Comparison of ENCODE assay signal across 14 cellular contexts in the genomic region with DNA sequence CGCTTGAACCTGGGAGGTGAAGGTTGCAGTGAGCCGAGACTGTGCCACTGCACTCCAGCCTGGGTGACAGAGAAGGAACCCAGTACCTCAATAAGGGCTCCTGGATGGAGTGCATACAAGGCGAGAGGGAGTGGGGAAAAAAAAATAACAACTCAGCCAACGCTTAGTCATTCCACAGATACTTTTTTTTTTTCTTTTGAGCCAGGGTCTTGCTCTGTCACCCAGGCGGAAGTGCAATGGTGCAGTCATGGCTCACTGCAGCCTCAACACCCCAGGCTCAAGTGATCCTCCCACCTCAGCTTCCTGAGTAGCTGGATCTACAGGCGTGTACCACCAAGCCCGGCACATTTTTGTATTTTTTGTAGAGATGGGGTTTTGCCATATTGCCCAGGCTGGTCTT. TPM values are rescaled to one million over a fixed set of nuclear protein-coding genes. Genes with fewer than 3 reads are reported as not detected.
DNase-seq lines count a peak whose midpoint lies in the region; ATAC-seq, FAIRE-seq and TF ChIP-seq lines count a peak whose summit lies in the region.
"Had no signal": no experiment of that assay in that cellular context is flagged by ENCODE, and none has a peak within 500 bp of the region (broad histone marks: within the 10 kb centered on the region; RNA-seq: fewer than 3 reads in every experiment).

No MANE protein-coding gene starts in this region.

- no peak overlapping the region for H3K9ac ChIP-seq in GM12878 (ENCODE audit: control insufficient read depth, insufficient read depth, low read length)

- in situ Hi-C loops in GM12878 (cut with MboI), result no loop called here

- RAD21 ChIA-PET in GM12878 (lab: Charles Lee; ENCODE audit: unreplicated experiment), result interaction anchor here (0.6 kb wide), 1 partner anchor 1354 kb away, joined by 3 read pairs; the partner anchor contains the start of gene ZBTB6

- no peak overlapping the region; the same call in 1 of the 2 replicates for H3K27ac ChIP-seq in GM12878 (ENCODE audit: control insufficient read depth, insufficient read depth)
- H3K27ac ChIP-seq: neutrophil had no signal

- no TSS peak for BruUV-seq in GM12878 (replicated peaks; lab: Mats Ljungman, UMichigan)

- SMC1A ChIA-PET in GM12878 (lab: Charles Lee; ENCODE audit: uncharacterized antibody, unreplicated experiment), result no interaction called here

- H3K9me3 ChIP-seq in GM12878 (replicated peaks; ENCODE audit: control insufficient read depth, insufficient read depth, low read length), result no peaks in the 10 kb centered on the region
- H3K9me3 ChIP-seq: neutrophil, Peyer's patch had no signal

- TF ChIP-seq CTCF in GM12878 (IDR thresholded peaks at IDR 0.05 in 2 of 3, conservative IDR thresholded peaks at IDR 0.05 in 1 of 3; ENCODE audit: control insufficient read depth in 2 of 3, extremely low read depth in 1 of 3, insufficient read depth in 1 of 3, low read depth in 3 of 3, low read length in 3 of 3) (no peak), omental fat pad (IDR thresholded peaks at IDR 0.05) (no peak)

- DNase-seq in HS-27A (ENCODE audit: low read depth) (peak; percentile 23), GM12878 (ENCODE audit: low read depth, low spot score) (peak; percentile 21), renal cortical epithelial cell (ENCODE audit: low read depth) (peak; percentile 86), cortex of kidney (lab: John Stamatoyannopoulos, UW) (no peak), OCI-M1 (lab: John Stamatoyannopoulos, UW) (no peak), middle frontal gyrus (ENCODE audit: extremely low spot score, low spot score) (no peak), omental fat pad (ENCODE audit: low spot score) (no peak)
- DNase-seq: activated gamma-delta T cell treated with Interleukin-2 at 50 U/mL for 16 hours; DMS53; NCI-H2171; Peyer's patch; stimulated activated naive CD8-positive, alpha-beta T cell treated with anti-CD3 and anti-CD28 coated beads, Interleukin-15, amount 100 ng/mL, for 72 hours had no signal

- intact Hi-C loops in GM12878 (cut with micrococcal nuclease; ENCODE audit: unreplicated experiment), result no loop called here

- H3K4me1 ChIP-seq in GM12878 (ENCODE audit: control insufficient read depth, insufficient read depth, low read length), result peaks cover 20% of the 10 kb centered on the region

- no peak for TF ChIP-seq POLR2A in GM18505 (IDR thresholded peaks at IDR 0.05; ENCODE audit: borderline replicate concordance, extremely low read depth, insufficient read depth, insufficient read length)
- no peak for TF ChIP-seq POLR2A in GM12878 (IDR thresholded peaks at IDR 0.05; ENCODE audit: low read depth, low read length)

- POLR2A ChIA-PET in GM12878 (lab: Charles Lee), result no interaction called here

- H3K79me2 ChIP-seq in GM12878 (ENCODE audit: control insufficient read depth, insufficient read depth, low read length), result no peaks in the 10 kb centered on the region

- no peak for TF ChIP-seq EP300 in GM12878 (IDR thresholded peaks at IDR 0.05; ENCODE audit: borderline replicate concordance in 1 of 2, control insufficient read depth in 1 of 2, low read depth in 2 of 2, low read length in 2 of 2)

- WGBS in GM12878 (ENCODE audit: insufficient coverage, insufficient replicate concordance, low lambda C conversion rate, missing lambda C conversion rate), result 31% methylated on average over 7 of the region's 7 CpGs

- no peak overlapping the region for H3K4me2 ChIP-seq in GM12878 (ENCODE audit: control insufficient read depth, insufficient read depth)

- no peak for TF ChIP-seq RAD21 in GM12878 (IDR thresholded peaks at IDR 0.05; ENCODE audit: insufficient read depth, low read depth, low read length)

- peak; percentile 55 for ATAC-seq in GM18505 (IDR thresholded peaks at IDR 0.05; ENCODE audit: unreplicated experiment)
- ATAC-seq in GM12878, result peak; percentile 56
- no peak for ATAC-seq in omental fat pad (ENCODE audit: low FRiP score)
- ATAC-seq: stimulated activated naive CD8-positive, alpha-beta T cell treated with anti-CD3 and anti-CD28 coated beads, Interleukin-15, amount 100 ng/mL, for 72 hours had no signal

- no peaks in the 10 kb centered on the region for H3K27me3 ChIP-seq in GM12878 (replicated peaks in 1 of 2; ENCODE audit: control insufficient read depth in 2 of 2, insufficient read depth in 2 of 2, low read length in 1 of 2)
- H3K27me3 ChIP-seq: Peyer's patch had no signal

- FAIRE-seq in GM12878 (lab: Jason Lieb, UNC), result no peak

- no peak overlapping the region for H3K4me3 ChIP-seq in GM12878
- H3K4me3 ChIP-seq: Peyer's patch had no signal

- H4K20me1 ChIP-seq in GM12878 (ENCODE audit: control insufficient read depth, insufficient read depth), result no peaks in the 10 kb centered on the region

- CTCF ChIA-PET in GM12878 (lab: Yijun Ruan, JAX), result interaction anchor here (0.8 to 1.2 kb wide), 2 partner anchors 9 to 13 kb away, joined by 3 to 4 read pairs; no protein-coding TSS in a partner anchor

- H2AFZ ChIP-seq in GM12878 (ENCODE audit: control insufficient read depth, low read depth, low read length), result no peak overlapping the region

- no peaks in the 10 kb centered on the region for H3K36me3 ChIP-seq in GM12878 (ENCODE audit: control insufficient read depth in 2 of 2, insufficient read depth in 2 of 2, low read length in 1 of 2)
- H3K36me3 ChIP-seq: neutrophil, Peyer's patch had no signal

TF ChIP-seq in GM12878, 131 proteins besides CTCF, POLR2A, EP300 and RAD21:
- TF ChIP-seq JUNB (IDR thresholded peaks at IDR 0.05) (peak; percentile 18; the same call in 1 of the 2 replicates), CBX3 (IDR thresholded peaks at IDR 0.05; ENCODE audit: borderline replicate concordance, low read depth) (no peak), PAX5 (IDR thresholded peaks at IDR 0.05; ENCODE audit: borderline replicate concordance, low read depth, low read length) (0 out of 2 replicates have a peak, but pooled peaks have one; percentile 21), SPI1 (IDR thresholded peaks at IDR 0.05; ENCODE audit: borderline replicate concordance, insufficient read depth, low read depth, low read length) (0 out of 2 replicates have a peak, but pooled peaks have one; percentile 16)

RNA-seq across cellular contexts. Expression of gene GGTA1, which starts 59.5 kb away (rescaled TPM):
- total RNA-seq in GM12878 (2013; cell fraction: nucleolus; rRNA removed), result not detected in 2 replicates
- total RNA-seq in GM12878 (2014; rRNA removed) (0.23 and 0.44 TPM in 2 replicates), GM12878 (2014; rRNA removed; fragmentation: Illumina TruSeq; extraction: Trizol) (0.13 and 0.32 TPM in 2 replicates), GM12878 (2021) (0.13 TPM in 2 replicates), renal cortical epithelial cell (not detected in 2 replicates), omental fat pad (10 to 100 TPM in 3 of 4 donors, 1 to 10 TPM in 1; 9.1 to 28.5 (median 19.8) TPM)
- polyA plus RNA-seq in GM12878 (2011; ENCODE audit: low read depth), result not detected
- polyA plus RNA-seq in GM12878 (2011; rRNA removed) (not detected in 2 replicates), GM12878 (2014; fragmentation: Illumina TruSeq; extraction: Trizol) (0.17 and 0.31 TPM in 2 replicates), GM12878 (2014; fragmentation: Nextera tagmentation; extraction: Ambion mirVana) (under 1 TPM; 0.09 to 0.21 TPM), GM12878 (2014; rRNA removed) (0.14 and 0.65 TPM in 2 replicates), GM12878 (2016; fragmentation: Nextera tagmentation; extraction: Ambion mirVana) (under 1 TPM in 1 of 2 experiments, not detected in 1; 0.14 TPM)
- polyA plus RNA-seq in GM12878 (2011; cell fraction: cytosol; rRNA removed), result not detected in 2 replicates
- polyA plus RNA-seq in GM12878 (2011; cell fraction: nucleus; rRNA removed), result not detected in 2 replicates
- polyA plus RNA-seq in GM12878 (2012), result 0.04 TPM in 1 of 2 replicates, not detected in the other
- polyA minus RNA-seq in GM12878 (2011; rRNA and poly(A)+ RNA removed), result not detected in 2 replicates
- not detected in 2 replicates for polyA minus RNA-seq in GM12878 (2011; cell fraction: cytosol; rRNA and poly(A)+ RNA removed)
- polyA minus RNA-seq in GM12878 (2011; cell fraction: nucleus; rRNA and poly(A)+ RNA removed), result not detected in 2 replicates

Comparison
In these comparisons a context has a peak if more than half of its experiments do, and no peak if none do; other contexts are left out.
1. DNase-seq: peak in HS-27A (single experiment), GM12878 (single experiment) and renal cortical epithelial cell (single experiment); none in cortex of kidney (single experiment), OCI-M1 (single experiment), middle frontal gyrus (single experiment) and omental fat pad (single experiment).
2. RNA of gene GGTA1, which starts 59.5 kb away (total RNA-seq): 9.1 to 28.5 TPM in omental fat pad; 0.13 to 0.44 TPM in GM12878 and not detected in renal cortical epithelial cell; every median in the first group is over 4 times any median in the second.